In the genomic region with DNA sequence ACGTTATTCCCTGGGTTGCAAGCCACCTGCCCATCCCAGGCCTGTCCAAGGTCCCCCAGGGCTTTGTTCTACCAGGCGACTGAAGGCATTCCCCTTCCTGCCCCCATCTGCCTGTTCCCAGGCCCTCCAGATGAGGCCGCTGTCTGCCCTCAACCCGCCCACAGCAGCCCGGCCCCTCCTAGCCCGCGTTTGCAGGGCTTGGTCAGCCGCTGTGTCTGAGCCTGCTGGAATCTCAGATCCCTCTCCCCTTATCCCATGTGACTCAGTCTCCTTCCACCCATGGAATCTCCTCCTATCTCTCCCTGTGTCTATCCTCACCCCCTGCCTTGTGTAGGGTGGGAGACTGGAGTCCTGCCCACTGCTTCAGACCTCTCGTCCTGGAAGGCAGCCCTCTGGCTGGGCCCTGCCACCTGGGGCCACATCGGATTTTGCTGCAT, we compare ENCODE assay signal across 8 cellular contexts.
DNase-seq lines count a peak whose midpoint lies in the region; ATAC-seq and TF ChIP-seq lines count a peak whose summit lies in the region.

No MANE protein-coding gene starts in this region.

- no peaks in the 10 kb centered on the region for H3K4me1 ChIP-seq in ovary (ENCODE audit: insufficient read depth)

- no peak for TF ChIP-seq EP300 in ovary (IDR thresholded peaks at IDR 0.05)

- peak overlapping the region; percentile 83 for H3K27ac Mint-ChIP-seq in activated CD4-positive, alpha-beta T cell treated with anti-CD3 and anti-CD28 coated beads, Interleukin-2, amount 10 ng/mL, durations not matched to agents 7 days and 5 days
- peak overlapping the region in 2 of 6 donors; percentile 36 to 75 for H3K27ac Mint-ChIP-seq in naive B cell
- H3K27ac Mint-ChIP-seq in stimulated activated naive CD8-positive, alpha-beta T cell treated with anti-CD3 and anti-CD28 coated beads, Interleukin-15, amount 100 ng/mL, for 72 hours, result peak overlapping the region in 1 of 2 donors; percentile 73

- peak; percentile 94 to 96 for ATAC-seq in naive B cell (ENCODE audit: low read depth in 2 of 2)
- peak; percentile 92 for ATAC-seq in stimulated activated naive CD8-positive, alpha-beta T cell treated with anti-CD3 and anti-CD28 coated beads, Interleukin-15, amount 100 ng/mL, for 72 hours

- H3K36me3 ChIP-seq in ovary, result no peaks in the 10 kb centered on the region

- no peaks in the 10 kb centered on the region for H3K27me3 ChIP-seq in ovary

- H3K27me3 Mint-ChIP-seq in activated CD4-positive, alpha-beta T cell treated with anti-CD3 and anti-CD28 coated beads, Interleukin-2, amount 10 ng/mL, durations not matched to agents 7 days and 5 days, result no peaks in the 10 kb centered on the region
- peaks cover 9 to 44% (median 23%) of the 10 kb centered on the region in 3 donors for H3K27me3 Mint-ChIP-seq in naive B cell
- H3K27me3 Mint-ChIP-seq in stimulated activated naive CD8-positive, alpha-beta T cell treated with anti-CD3 and anti-CD28 coated beads, Interleukin-15, amount 100 ng/mL, for 72 hours, result no peaks in the 10 kb centered on the region

- no peaks in the 10 kb centered on the region for H3K9me3 ChIP-seq in ovary

- intact Hi-C loops in ovary (cut with DNase I), result no loop called here

- CTCF ChIA-PET in activated CD4-positive, alpha-beta T cell treated with anti-CD3 and anti-CD28 coated beads, Interleukin-2, amount 10 ng/mL, durations not matched to agents 7 days and 5 days (lab: Charles Lee), result interaction anchor here (1.3 kb wide), 1 partner anchor 18 kb away, joined by 3 read pairs; no protein-coding TSS in a partner anchor

- H3K36me3 Mint-ChIP-seq in activated CD4-positive, alpha-beta T cell treated with anti-CD3 and anti-CD28 coated beads, Interleukin-2, amount 10 ng/mL, durations not matched to agents 7 days and 5 days (ENCODE audit: low read depth), result no peaks in the 10 kb centered on the region
- H3K36me3 Mint-ChIP-seq in naive B cell, result no peaks in the 10 kb centered on the region

- TF ChIP-seq CTCF in ovary (IDR thresholded peaks at IDR 0.05), result no peak

- no peak overlapping the region for H3K4me3 Mint-ChIP-seq in activated CD4-positive, alpha-beta T cell treated with anti-CD3 and anti-CD28 coated beads, Interleukin-2, amount 10 ng/mL, durations not matched to agents 7 days and 5 days
- H3K4me3 Mint-ChIP-seq in naive B cell, result peak overlapping the region in 1 of 8 donors; percentile 15
- peak overlapping the region in 1 of 2 donors; percentile 30 for H3K4me3 Mint-ChIP-seq in stimulated activated naive CD8-positive, alpha-beta T cell treated with anti-CD3 and anti-CD28 coated beads, Interleukin-15, amount 100 ng/mL, for 72 hours

- DNase-seq in EH (ENCODE audit: low read depth) (peak; percentile 53), NCI-H1048 (lab: John Stamatoyannopoulos, UW) (peak; percentile 21), ecto neural progenitor cell (ENCODE audit: low spot score) (peak; percentile 92), naive B cell (peak; percentile 63), ovary (no peak), NCI-H774 (lab: John Stamatoyannopoulos, UW) (no peak)
- DNase-seq in activated CD4-positive, alpha-beta T cell treated with anti-CD3 and anti-CD28 coated beads, Interleukin-2, amount 10 ng/mL, durations not matched to agents 7 days and 5 days, result peak; percentile 71
- peak; percentile 57 to 69 for DNase-seq in stimulated activated naive CD8-positive, alpha-beta T cell treated with anti-CD3 and anti-CD28 coated beads, Interleukin-15, amount 100 ng/mL, for 72 hours

- POLR2A ChIA-PET in activated CD4-positive, alpha-beta T cell treated with anti-CD3 and anti-CD28 coated beads, Interleukin-2, amount 10 ng/mL, durations not matched to agents 7 days and 5 days (lab: Charles Lee), result no interaction called here

- 38 to 59% (median 43%) methylated on average over 10 of the region's 10 CpGs for WGBS in ovary, 3 donors

- no peak overlapping the region for H3K4me3 ChIP-seq in ovary

- no peak for TF ChIP-seq POLR2A in ovary (IDR thresholded peaks at IDR 0.05)

- peaks cover 11% of the 10 kb centered on the region for H3K4me1 Mint-ChIP-seq in activated CD4-positive, alpha-beta T cell treated with anti-CD3 and anti-CD28 coated beads, Interleukin-2, amount 10 ng/mL, durations not matched to agents 7 days and 5 days
- peaks cover 12 to 14% (median 14%) of the 10 kb centered on the region in 3 donors for H3K4me1 Mint-ChIP-seq in naive B cell
- peaks cover 22% of the 10 kb centered on the region for H3K4me1 Mint-ChIP-seq in stimulated activated naive CD8-positive, alpha-beta T cell treated with anti-CD3 and anti-CD28 coated beads, Interleukin-15, amount 100 ng/mL, for 72 hours

- no peak overlapping the region for H3K27ac ChIP-seq in ovary

- no peaks in the 10 kb centered on the region for H3K9me3 Mint-ChIP-seq in activated CD4-positive, alpha-beta T cell treated with anti-CD3 and anti-CD28 coated beads, Interleukin-2, amount 10 ng/mL, durations not matched to agents 7 days and 5 days
- H3K9me3 Mint-ChIP-seq in naive B cell, result peaks cover 0 to 2% (median 0%) of the 10 kb centered on the region in 7 donors
- H3K9me3 Mint-ChIP-seq in stimulated activated naive CD8-positive, alpha-beta T cell treated with anti-CD3 and anti-CD28 coated beads, Interleukin-15, amount 100 ng/mL, for 72 hours, result no peaks in the 10 kb centered on the region

Comparison
In these comparisons a context has a peak if more than half of its experiments do, and no peak if none do; other contexts are left out.
1. DNase-seq: peak in EH (single experiment), NCI-H1048 (single experiment), activated CD4-positive, alpha-beta T cell treated with anti-CD3 and anti-CD28 coated beads, Interleukin-2, amount 10 ng/mL, durations not matched to agents 7 days and 5 days (single experiment), ecto neural progenitor cell (single experiment), naive B cell (single experiment) and stimulated activated naive CD8-positive, alpha-beta T cell treated with anti-CD3 and anti-CD28 coated beads, Interleukin-15, amount 100 ng/mL, for 72 hours (2 of 2); none in ovary (0 of 5) and NCI-H774 (single experiment).